13 cellular contexts compared by ENCODE assay signal in genomic region chr1:42439940-42440339, GRCh38. TPM values are rescaled to one million over a fixed set of nuclear protein-coding genes. Genes with fewer than 3 reads are reported as not detected.
DNase-seq lines count a peak whose midpoint lies in the region; ATAC-seq, FAIRE-seq and TF ChIP-seq lines count a peak whose summit lies in the region.
"Had no signal": no experiment of that assay in that cellular context is flagged by ENCODE, and none has a peak within 500 bp of the region (broad histone marks: within the 10 kb centered on the region; RNA-seq: fewer than 3 reads in every experiment).

No MANE protein-coding gene starts in this region.

- H3K27me3 ChIP-seq in IMR-90 (ENCODE audit: control insufficient read depth, insufficient read depth, low read length) = peaks cover 4% of the 10 kb centered on the region
- H3K27me3 ChIP-seq: BLaER1 treated with 17β-estradiol and CSF1 and Interleukin-3, amounts not matched to agents 10 nM and 100 nM had no signal

- no peak overlapping the region for H3K4me2 ChIP-seq in IMR-90 (ENCODE audit: low read depth, low read length)
- H3K4me2 ChIP-seq: BLaER1 treated with 17β-estradiol and CSF1 and Interleukin-3, amounts not matched to agents 10 nM and 100 nM had no signal

- WGBS in IMR-90 (ENCODE audit: extremely low coverage in 2 of 2, insufficient read length in 1 of 2), 2 experiments = no CpG with 5 or more reads among the region's 2 CpGs

- H3K79me1 ChIP-seq in IMR-90 (ENCODE audit: low read depth in 1 of 2, low read length in 2 of 2) = no peaks in the 10 kb centered on the region

- TF ChIP-seq CTCF in AG10803 (conservative IDR thresholded peaks at IDR 0.05; ENCODE audit: low read length) (no peak), IMR-90 (conservative IDR thresholded peaks at IDR 0.05; ENCODE audit: low read depth, low read length) (no peak), cardiac fibroblast (IDR thresholded peaks at IDR 0.05; ENCODE audit: low read depth, low read length) (no peak), D721Med (IDR thresholded peaks at IDR 0.05; ENCODE audit: insufficient read depth, missing control alignments) (no peak)

- dilution Hi-C loops in IMR-90 (cut with HindIII; ENCODE audit: low sequenced_read_pairs, unreplicated experiment) = no loop called here

- H3K36me3 ChIP-seq in IMR-90 (ENCODE audit: control insufficient read depth, insufficient read depth, low read length) = no peaks in the 10 kb centered on the region
- H3K36me3 ChIP-seq: BLaER1 treated with 17β-estradiol and CSF1 and Interleukin-3, amounts not matched to agents 10 nM and 100 nM had no signal

- no peak overlapping the region for H3K23ac ChIP-seq in IMR-90 (ENCODE audit: low read depth, low read length)

- no peak overlapping the region for H4K91ac ChIP-seq in IMR-90 (ENCODE audit: insufficient read depth, low read depth, low read length)

- H2AK5ac ChIP-seq in IMR-90 (ENCODE audit: low read depth, low read length) = no peak overlapping the region

- TF ChIP-seq RAD21 in IMR-90 (IDR thresholded peaks at IDR 0.05; ENCODE audit: low read length) = no peak

- H4K20me1 ChIP-seq in IMR-90 (ENCODE audit: insufficient read depth, low read length) = no peaks in the 10 kb centered on the region
- H4K20me1 ChIP-seq: BLaER1 treated with 17β-estradiol and CSF1 and Interleukin-3, amounts not matched to agents 10 nM and 100 nM had no signal

- no peaks in the 10 kb centered on the region for H3K9me3 ChIP-seq in IMR-90 (ENCODE audit: control insufficient read depth, insufficient read depth, low read length)
- H3K9me3 ChIP-seq: BLaER1 treated with 17β-estradiol and CSF1 and Interleukin-3, amounts not matched to agents 10 nM and 100 nM had no signal

- H2BK5ac ChIP-seq in IMR-90 (ENCODE audit: low read depth, low read length, poor library complexity, severe bottlenecking) = no peak overlapping the region

- no peak overlapping the region for H3K27ac ChIP-seq in IMR-90 (ENCODE audit: insufficient read depth, low read length)
- H3K27ac ChIP-seq: BLaER1 treated with 17β-estradiol and CSF1 and Interleukin-3, amounts not matched to agents 10 nM and 100 nM; skin epidermis had no signal

- in situ Hi-C loops in IMR-90 (cut with MboI; ENCODE audit: low sequenced_read_pairs) = no loop called here

- no peaks in the 10 kb centered on the region for H3K9me1 ChIP-seq in IMR-90 (ENCODE audit: insufficient read depth, low read length)

- no peak overlapping the region for H2BK120ac ChIP-seq in IMR-90 (ENCODE audit: low read depth, low read length)

- H3K4ac ChIP-seq in IMR-90 (ENCODE audit: low read depth, low read length) = no peak overlapping the region

- no TSS peak for BruUV-seq in IMR-90 (replicated peaks; lab: Mats Ljungman, UMichigan)

- H2BK20ac ChIP-seq in IMR-90 (ENCODE audit: low read depth, low read length) = no peak overlapping the region

- H2BK15ac ChIP-seq in IMR-90 (ENCODE audit: low read depth, low read length) = no peak overlapping the region

- FAIRE-seq in D721Med (lab: Jason Lieb, UNC) = no peak

- no peak overlapping the region for H3K14ac ChIP-seq in IMR-90 (replicated peaks; ENCODE audit: low read depth, low read length)

- H2AK9ac ChIP-seq in IMR-90 (replicated peaks; ENCODE audit: low read depth, low read length, poor library complexity) = no peak overlapping the region

- TF ChIP-seq POLR2A in IMR-90 (IDR thresholded peaks at IDR 0.05; ENCODE audit: low read depth, low read length) = no peak

- CTCF ChIA-PET in IMR-90 (lab: Yijun Ruan, JAX) = interaction anchor here (0.7 kb wide), 1 partner anchor 62 kb away, joined by 5 read pairs; no protein-coding TSS in a partner anchor

- H3K18ac ChIP-seq in IMR-90 (ENCODE audit: low read depth, low read length) = no peak overlapping the region

- H3K4me3 ChIP-seq in AG10803 (ENCODE audit: low read length) (no peak overlapping the region), IMR-90 (ENCODE audit: insufficient read depth, low read depth, low read length) (no peak overlapping the region), cardiac fibroblast (replicated peaks in 1 of 2; ENCODE audit: low read depth in 2 of 2, low read length in 2 of 2) (no peak overlapping the region)
- H3K4me3 ChIP-seq: BLaER1 treated with 17β-estradiol and CSF1 and Interleukin-3, amounts not matched to agents 10 nM and 100 nM; skin epidermis had no signal

- no peak overlapping the region for H2AFZ ChIP-seq in IMR-90 (replicated peaks; ENCODE audit: low read length, poor library complexity)

- no peak overlapping the region for H4K5ac ChIP-seq in IMR-90 (ENCODE audit: low read depth, low read length)

- DNase-seq in AG10803 (ENCODE audit: low read depth) (peak; percentile 66), IMR-90 (peak; percentile 82), cardiac fibroblast (ENCODE audit: low read depth in 2 of 2) (peak; percentile 41 to 86), kidney tubule cell (ENCODE audit: low spot score) (peak; percentile 88), NCI-H1092 (lab: John Stamatoyannopoulos, UW) (no peak), islet precursor cell (no peak), D721Med (ENCODE audit: insufficient read length, low spot score) (no peak)
- DNase-seq: naive B cell, OCI-M1, T1000 had no signal

- H3K9ac ChIP-seq in IMR-90 (ENCODE audit: low read depth, low read length) = no peak overlapping the region
- H3K9ac ChIP-seq: BLaER1 treated with 17β-estradiol and CSF1 and Interleukin-3, amounts not matched to agents 10 nM and 100 nM had no signal

- no peak overlapping the region for H3K56ac ChIP-seq in IMR-90 (ENCODE audit: extremely low read depth, insufficient read depth, low read length)

- H4K8ac ChIP-seq in IMR-90 (ENCODE audit: low read depth in 2 of 2, low read length in 2 of 2) = no peak overlapping the region

- intact Hi-C loops in IMR-90 (cut with micrococcal nuclease) = no loop called here

- POLR2A ChIA-PET in IMR-90 (lab: Charles Lee; ENCODE audit: unreplicated experiment) = no interaction called here

- H3K4me1 ChIP-seq in IMR-90 (ENCODE audit: control insufficient read depth, insufficient read depth, low read length) = peaks cover 1% of the 10 kb centered on the region; the same call in 1 of the 2 replicates

- ATAC-seq in IMR-90 (ENCODE audit: low read depth) = peak; percentile 49
- ATAC-seq in HG02759 (IDR thresholded peaks at IDR 0.05; ENCODE audit: unreplicated experiment) = no peak

TF ChIP-seq in IMR-90, 13 proteins besides CTCF, POLR2A, EP300 and RAD21:
- TF ChIP-seq SMC3 (IDR thresholded peaks at IDR 0.05; ENCODE audit: low read depth, low read length) (no peak), FOS (IDR thresholded peaks at IDR 0.05; ENCODE audit: low read depth, low read length) (peak; percentile 61)
TF ChIP-seq in IMR-90: peak in this region for 1.

RNA-seq across cellular contexts. Expression of gene ZMYND12, which starts 15.9 kb away (rescaled TPM):
- total RNA-seq in IMR-90 (2012; rRNA removed) = under 0.01 TPM in 1 of 2 replicates, not detected in the other
- 0.03 TPM in 1 of 2 replicates, not detected in the other for polyA plus RNA-seq in IMR-90 (2012; rRNA removed)
- polyA plus RNA-seq in IMR-90 (2012; cell fraction: cytosol; rRNA removed) = 0.07 TPM in 1 of 2 replicates, not detected in the other
- polyA plus RNA-seq in IMR-90 (2012; cell fraction: nucleus; rRNA removed; ENCODE audit: low replicate concordance) = 0.11 TPM in 1 of 2 replicates, not detected in the other

RNA-seq across cellular contexts. Expression of gene PPCS, which starts 16.4 kb away (rescaled TPM):
- total RNA-seq in IMR-90 (2012; rRNA removed) = 8.2 and 13.6 TPM in 2 replicates
- 15.3 and 18.9 TPM in 2 replicates for polyA plus RNA-seq in IMR-90 (2012; rRNA removed)
- polyA plus RNA-seq in IMR-90 (2012; cell fraction: cytosol; rRNA removed) = 10.3 and 18.4 TPM in 2 replicates
- polyA plus RNA-seq in IMR-90 (2012; cell fraction: nucleus; rRNA removed; ENCODE audit: low replicate concordance) = 11.0 and 16.6 TPM in 2 replicates

RNA-seq across cellular contexts. Expression of gene CCDC30, which starts 23.1 kb away (rescaled TPM):
- under 0.01 and 0.18 TPM in 2 replicates for total RNA-seq in IMR-90 (2012; rRNA removed)
- polyA plus RNA-seq in IMR-90 (2012; rRNA removed) = 0.14 and 0.17 TPM in 2 replicates
- polyA plus RNA-seq in IMR-90 (2012; cell fraction: cytosol; rRNA removed) = 0.01 TPM in 1 of 2 replicates, not detected in the other
- polyA plus RNA-seq in IMR-90 (2012; cell fraction: nucleus; rRNA removed; ENCODE audit: low replicate concordance) = 0.16 and 0.45 TPM in 2 replicates

RNA-seq across cellular contexts. Expression of gene RIMKLA, which starts 59.3 kb away (rescaled TPM):
- not detected in 2 replicates for total RNA-seq in IMR-90 (2012; rRNA removed)
- polyA plus RNA-seq in IMR-90 (2012; rRNA removed) = not detected in 2 replicates
- 0.03 TPM in 1 of 2 replicates, not detected in the other for polyA plus RNA-seq in IMR-90 (2012; cell fraction: cytosol; rRNA removed)
- not detected in 2 replicates for polyA plus RNA-seq in IMR-90 (2012; cell fraction: nucleus; rRNA removed; ENCODE audit: low replicate concordance)

Comparison
In these comparisons a context has a peak if more than half of its experiments do, and no peak if none do; other contexts are left out.
1. DNase-seq: peak in AG10803 (single experiment), IMR-90 (single experiment), cardiac fibroblast (2 of 2) and kidney tubule cell (single experiment); none in NCI-H1092 (single experiment), islet precursor cell (single experiment) and D721Med (single experiment).